Comparison of ENCODE assay signal across 1 cellular context in the genomic region with DNA sequence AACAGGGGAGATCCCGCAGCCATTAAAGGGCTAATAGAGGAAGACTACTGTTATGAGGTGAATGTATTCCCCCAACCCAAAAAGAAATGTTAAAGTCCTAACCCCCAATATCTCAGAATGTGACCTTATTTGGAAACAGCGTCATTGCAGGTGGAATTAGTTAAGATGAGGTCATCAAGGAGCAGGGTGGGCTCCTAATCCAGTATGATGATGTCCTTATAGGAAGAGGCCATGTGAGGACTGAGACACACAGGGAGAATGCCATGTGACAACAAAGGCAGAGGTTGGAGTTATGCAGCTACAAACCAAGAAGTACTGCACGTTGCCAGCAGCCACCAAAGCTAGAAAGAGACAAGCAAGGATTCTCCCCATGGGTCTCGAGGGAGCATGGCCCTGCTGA.
TF ChIP-seq lines count a peak whose summit lies in the region.

No MANE protein-coding gene starts in this region.

TF ChIP-seq in H1, 55 proteins besides CTCF, POLR2A, EP300 and RAD21:
- no peak for TF ChIP-seq GABPA (IDR thresholded peaks at IDR 0.05; ENCODE audit: borderline replicate concordance, insufficient read depth, low read length)
- 0 out of 2 replicates have a peak, but pooled peaks have one; percentile 6 for TF ChIP-seq SRF (IDR thresholded peaks at IDR 0.05; ENCODE audit: low read depth, low read length)
